Comparison of ENCODE assay signal across 24 cellular contexts in genomic region chr11:65827774-65828156, GRCh38. TPM values are rescaled to one million over a fixed set of nuclear protein-coding genes. Genes with fewer than 3 reads are reported as not detected.
DNase-seq lines count a peak whose midpoint lies in the region; ATAC-seq and TF ChIP-seq lines count a peak whose summit lies in the region.
"Had no signal": no experiment of that assay in that cellular context is flagged by ENCODE, and none has a peak within 500 bp of the region (broad histone marks: within the 10 kb centered on the region; RNA-seq: fewer than 3 reads in every experiment).

No MANE protein-coding gene starts in this region.

- H2BK5ac ChIP-seq in mesenchymal stem cell (ENCODE audit: low read depth, low read length, poor library complexity, severe bottlenecking): no peak overlapping the region

- ATAC-seq in activated CD4-positive, CD25-positive, alpha-beta regulatory T cell treated with anti-CD3 and anti-CD28 coated beads, Interleukin-2, amount 50 U/mL, for 24 hours: peak; percentile 25 to 70
- ATAC-seq in HG02642 (IDR thresholded peaks at IDR 0.05; ENCODE audit: poor library complexity, unreplicated experiment): no peak

- H2BK120ac ChIP-seq in mesenchymal stem cell (ENCODE audit: low read depth, low read length): no peak overlapping the region

- H3K4me1 ChIP-seq in Peyer's patch (peaks cover 0 to 29% (median 2%) of the 10 kb centered on the region in 4 donors), mesenchymal stem cell (ENCODE audit: control insufficient read depth, insufficient read depth, low read depth, low read length) (no peaks in the 10 kb centered on the region)
- H3K4me1 ChIP-seq: adrenal gland, BE2C, breast epithelium, neural progenitor cell, prostate gland had no signal

- H3K36me3 ChIP-seq in Peyer's patch: no peaks in the 10 kb centered on the region
- H3K36me3 ChIP-seq in mesenchymal stem cell (ENCODE audit: control insufficient read depth in 1 of 2, insufficient read depth in 2 of 2, low read depth in 1 of 2, low read length in 2 of 2): no peaks in the 10 kb centered on the region
- H3K36me3 ChIP-seq: adrenal gland, BE2C, breast epithelium, neural progenitor cell, prostate gland, upper lobe of left lung had no signal

- H3K79me1 ChIP-seq in mesenchymal stem cell (replicated peaks; ENCODE audit: low read length, poor library complexity, severe bottlenecking): no peaks in the 10 kb centered on the region

- no peak for TF ChIP-seq POLR2A in Peyer's patch (IDR thresholded peaks at IDR 0.05)

- no peak overlapping the region for H3K4me2 ChIP-seq in mesenchymal stem cell (ENCODE audit: low read length, poor library complexity, severe bottlenecking)
- H3K4me2 ChIP-seq: neural progenitor cell had no signal

- no peak overlapping the region for H4K8ac ChIP-seq in mesenchymal stem cell (ENCODE audit: low read length)

- no peak overlapping the region for H2BK15ac ChIP-seq in mesenchymal stem cell (ENCODE audit: low read depth, poor library complexity, severe bottlenecking)

- H3K18ac ChIP-seq in mesenchymal stem cell (ENCODE audit: low read depth in 1 of 2, low read length in 2 of 2): no peak overlapping the region

- H3K4ac ChIP-seq in mesenchymal stem cell (ENCODE audit: low read depth in 1 of 2, low read length in 2 of 2): no peak overlapping the region

- H4K91ac ChIP-seq in mesenchymal stem cell (ENCODE audit: low read length): no peak overlapping the region

- no peak overlapping the region for H2AFZ ChIP-seq in mesenchymal stem cell (ENCODE audit: low read depth, low read length)
- H2AFZ ChIP-seq: neural progenitor cell had no signal

- H2AK5ac ChIP-seq in mesenchymal stem cell (ENCODE audit: low read length, severe bottlenecking): no peak overlapping the region

- H3K23ac ChIP-seq in mesenchymal stem cell (ENCODE audit: low read length in 2 of 2): no peak overlapping the region

- no peak overlapping the region for H2BK12ac ChIP-seq in mesenchymal stem cell (ENCODE audit: low read length in 2 of 2)

- H3K14ac ChIP-seq in mesenchymal stem cell (ENCODE audit: low read length in 2 of 2): no peak overlapping the region

- H3K9me3 ChIP-seq in Peyer's patch (no peaks in the 10 kb centered on the region), mesenchymal stem cell (ENCODE audit: control insufficient read depth, low read length) (no peaks in the 10 kb centered on the region)
- H3K9me3 ChIP-seq: adrenal gland, BE2C, breast epithelium, Caco-2, prostate gland, upper lobe of left lung had no signal

- H3K27ac ChIP-seq in Peyer's patch: peak overlapping the region in 3 of 4 donors; percentile 22 to 75 (median 70)
- H3K27ac ChIP-seq in mesenchymal stem cell (ENCODE audit: low read length, poor library complexity, severe bottlenecking): no peak overlapping the region
- H3K27ac ChIP-seq: adrenal gland, breast epithelium, neural progenitor cell, prostate gland, upper lobe of left lung had no signal

- WGBS in mesenchymal stem cell: 66% methylated on average over 4 of the region's 4 CpGs

- DNase-seq in activated CD4-positive, CD25-positive, alpha-beta regulatory T cell (lab: John Stamatoyannopoulos, UW): no peak
- DNase-seq in ELR (ENCODE audit: low read depth) (peak; percentile 43), Peyer's patch (no peak), mesenchymal stem cell (peak; percentile 71), GM19240 (ENCODE audit: insufficient read length, low spot score) (no peak)
- DNase-seq in stimulated activated naive CD4-positive, alpha-beta T cell (lab: John Stamatoyannopoulos, UW): no peak
- DNase-seq: activated effector memory CD4-positive, alpha-beta T cell treated with Interleukin-2 at 50 U/mL for 16 hours; adrenal gland; BE2C; Kasumi-1; NCI-H1105 treated with DMSO at 0.1 percent for 48 hours; NCI-H2081; NCI-H524 treated with DMSO at 0.1 percent for 48 hours; Right ventricle myocardium superior; upper lobe of left lung had no signal

- no peaks in the 10 kb centered on the region for H3K27me3 ChIP-seq in Peyer's patch
- H3K27me3 ChIP-seq in mesenchymal stem cell (ENCODE audit: control insufficient read depth in 1 of 2, insufficient read depth in 1 of 2, low read length in 2 of 2): peaks cover 23 to 32% of the 10 kb centered on the region in 2 experiments
- H3K27me3 ChIP-seq: adrenal gland, BE2C, breast epithelium, upper lobe of left lung had no signal

- no peak for TF ChIP-seq CTCF in Peyer's patch (IDR thresholded peaks at IDR 0.05)

- no peak overlapping the region for H3K4me3 ChIP-seq in Peyer's patch
- no peak overlapping the region for H3K4me3 ChIP-seq in mesenchymal stem cell (ENCODE audit: insufficient read depth in 1 of 2, low read depth in 1 of 2, low read length in 2 of 2)
- H3K4me3 ChIP-seq: adrenal gland, breast epithelium, neural progenitor cell, prostate gland, upper lobe of left lung had no signal

- H3K9ac ChIP-seq in mesenchymal stem cell (ENCODE audit: low read length): no peak overlapping the region
- H3K9ac ChIP-seq: neural progenitor cell had no signal

RNA-seq across cellular contexts. Expression of gene SNX32, which starts 6.0 kb away (rescaled TPM):
- 1 to 10 TPM in 3 of 4 donors, not detected in 1; 1.7 to 6.7 (median 6.4) TPM for total RNA-seq in Peyer's patch
- 0.66 TPM for polyA plus RNA-seq in mesenchymal stem cell (2013, experiment 1 of 2)
- polyA plus RNA-seq in mesenchymal stem cell (2013, experiment 2 of 2): 0.48 TPM
- total RNA-seq: Caco-2, HT1080, Right ventricle myocardium superior had no signal

RNA-seq across cellular contexts. Expression of gene CFL1, which starts 30.2 kb away (rescaled TPM):
- 1,000 to 10,000 TPM in 3 of 4 donors, 100 to 1,000 TPM in 1; 961 to 2,313 (median 1,456) TPM for total RNA-seq in Peyer's patch
- 1,234 TPM for polyA plus RNA-seq in mesenchymal stem cell (2013, experiment 1 of 2)
- polyA plus RNA-seq in mesenchymal stem cell (2013, experiment 2 of 2): 1,236 TPM

RNA-seq across cellular contexts. Expression of gene MUS81, which starts 32.5 kb away (rescaled TPM):
- 100 to 1,000 TPM in 1 of 4 donors, 10 to 100 TPM in 3; 68.3 to 101 (median 78.9) TPM for total RNA-seq in Peyer's patch
- 36.8 TPM for polyA plus RNA-seq in mesenchymal stem cell (2013, experiment 1 of 2)
- polyA plus RNA-seq in mesenchymal stem cell (2013, experiment 2 of 2): 36.2 TPM

RNA-seq across cellular contexts. Expression of gene OVOL1, which starts 40.9 kb away (rescaled TPM):
- 10 to 100 TPM; 14.9 to 33.2 (median 29.8) TPM for total RNA-seq in Peyer's patch
- not detected for polyA plus RNA-seq in mesenchymal stem cell (2013, experiment 1 of 2)
- polyA plus RNA-seq in mesenchymal stem cell (2013, experiment 2 of 2): not detected
- total RNA-seq: adrenal gland, HT1080, Right ventricle myocardium superior, skeletal muscle tissue had no signal
- polyA plus RNA-seq: liver had no signal

RNA-seq across cellular contexts. Expression of gene EFEMP2, which starts 44.8 kb away (rescaled TPM):
- 10 to 100 TPM in 3 of 4 donors, 1 to 10 TPM in 1; 4.4 to 75.1 (median 12.1) TPM for total RNA-seq in Peyer's patch
- polyA plus RNA-seq in mesenchymal stem cell (2013, experiment 1 of 2): 306 TPM
- polyA plus RNA-seq in mesenchymal stem cell (2013, experiment 2 of 2): 314 TPM

Comparison
In these comparisons a context has a peak if more than half of its experiments do, and no peak if none do; other contexts are left out.
1. DNase-seq: peak in ELR (single experiment) and mesenchymal stem cell (single experiment); none in activated CD4-positive, CD25-positive, alpha-beta regulatory T cell (0 of 4), Peyer's patch (0 of 3), GM19240 (single experiment) and stimulated activated naive CD4-positive, alpha-beta T cell (0 of 6).